8 cellular contexts compared by ENCODE assay signal in the genomic region with DNA sequence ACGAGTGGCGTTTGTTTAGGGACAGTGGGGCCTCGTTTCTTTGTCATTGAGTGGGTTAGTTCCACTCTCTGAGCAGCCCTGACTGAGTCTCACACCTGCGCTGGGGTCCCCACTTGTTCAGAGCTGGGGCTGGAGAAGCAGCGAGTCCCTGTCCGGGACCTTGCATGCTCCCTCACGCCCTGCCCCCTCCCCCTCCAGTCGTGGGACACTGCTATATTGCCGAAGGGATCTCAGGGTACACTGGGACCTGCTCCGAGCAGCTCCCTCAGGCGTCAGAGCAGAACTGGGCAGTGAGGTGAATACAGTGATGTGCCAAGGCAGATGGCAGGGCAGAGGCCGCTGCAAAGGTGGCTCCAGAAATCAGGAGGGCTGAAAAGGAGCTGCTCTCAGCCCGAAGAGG. TPM values are rescaled to one million over a fixed set of nuclear protein-coding genes. Genes with fewer than 3 reads are reported as not detected.
DNase-seq lines count a peak whose midpoint lies in the region; ATAC-seq, FAIRE-seq and TF ChIP-seq lines count a peak whose summit lies in the region.

No MANE protein-coding gene starts in this region.

- H3K36me3 Mint-ChIP-seq in activated CD4-positive, alpha-beta T cell treated with anti-CD3 and anti-CD28 coated beads for 36 hours (ENCODE audit: low read depth), result no peaks in the 10 kb centered on the region

- H3K36me3 ChIP-seq in bronchial epithelial cell (ENCODE audit: control insufficient read depth, insufficient read depth, low read length), result no peaks in the 10 kb centered on the region

- H3K27ac ChIP-seq in substantia nigra (ENCODE audit: low read depth, low read length, poor library complexity, severe bottlenecking), result peak overlapping the region; percentile 75

- H3K4me3 ChIP-seq in bronchial epithelial cell (ENCODE audit: low read depth, low read length), result no peak overlapping the region

- H3K27me3 ChIP-seq in bronchial epithelial cell (ENCODE audit: control insufficient read depth, insufficient read depth, low read length), result no peaks in the 10 kb centered on the region

- no peak overlapping the region for H3K4me3 Mint-ChIP-seq in activated CD4-positive, alpha-beta T cell treated with anti-CD3 and anti-CD28 coated beads for 36 hours

- no peak for DNase-seq in activated CD4-positive, alpha-beta T cell treated with anti-CD3 and anti-CD28 coated beads for 36 hours
- DNase-seq in activated CD4-positive, alpha-beta T cell treated with anti-CD3 and anti-CD28 coated beads, Interleukin-2, amount 50 U/mL, for 4 hours, result no peak
- DNase-seq in bronchial epithelial cell (ENCODE audit: low read depth), result no peak
- DNase-seq in substantia nigra (lab: John Stamatoyannopoulos, UW), result no peak
- DNase-seq in SKM-1 treated with dmso at 0.1 percent for 144 hours (lab: John Stamatoyannopoulos, UW; ENCODE audit: unreplicated experiment), result no peak
- DNase-seq in stimulated activated naive CD4-positive, alpha-beta T cell (lab: John Stamatoyannopoulos, UW), result no peak

- CTCF ChIA-PET in activated CD4-positive, alpha-beta T cell treated with anti-CD3 and anti-CD28 coated beads for 36 hours (lab: Charles Lee), result interaction anchor here (0.7 to 1.7 kb wide), 4 partner anchors 13 to 133 kb away, joined by 3 to 4 read pairs (median 3); no protein-coding TSS in a partner anchor

- FAIRE-seq in bronchial epithelial cell (lab: Jason Lieb, UNC), result peak; percentile 7

- H3K27me3 Mint-ChIP-seq in activated CD4-positive, alpha-beta T cell treated with anti-CD3 and anti-CD28 coated beads for 36 hours, result peaks cover 2% of the 10 kb centered on the region

- ATAC-seq in activated CD4-positive, alpha-beta T cell treated with anti-CD3 and anti-CD28 coated beads for 36 hours, result peak; percentile 9
- peak; percentile 20 for ATAC-seq in HG03097 (IDR thresholded peaks at IDR 0.05; ENCODE audit: low FRiP score, unreplicated experiment)
- no peak for ATAC-seq in HG03280 (IDR thresholded peaks at IDR 0.05; ENCODE audit: unreplicated experiment)

- H3K9me3 Mint-ChIP-seq in activated CD4-positive, alpha-beta T cell treated with anti-CD3 and anti-CD28 coated beads for 36 hours (ENCODE audit: low read depth), result no peaks in the 10 kb centered on the region

- H3K4me1 Mint-ChIP-seq in activated CD4-positive, alpha-beta T cell treated with anti-CD3 and anti-CD28 coated beads for 36 hours, result peaks cover 77% of the 10 kb centered on the region

- TF ChIP-seq CTCF in bronchial epithelial cell (IDR thresholded peaks at IDR 0.05; ENCODE audit: insufficient read depth, low read length, severe bottlenecking), result no peak

- intact Hi-C loops in activated CD4-positive, alpha-beta T cell treated with anti-CD3 and anti-CD28 coated beads for 36 hours (cut with DNase I, micrococcal nuclease), result loop anchor here in 1 of 2 experiments (1.0 to 2.0 kb wide), 2 partner anchors 60 to 80 kb away; a partner anchor contains a TSS

- peak overlapping the region; percentile 56 for H3K27ac Mint-ChIP-seq in activated CD4-positive, alpha-beta T cell treated with anti-CD3 and anti-CD28 coated beads for 36 hours

- POLR2A ChIA-PET in activated CD4-positive, alpha-beta T cell treated with anti-CD3 and anti-CD28 coated beads for 36 hours (lab: Charles Lee), result interaction anchor here (0.7 kb wide), 1 partner anchor 54 kb away, joined by 3 read pairs; no protein-coding TSS in a partner anchor

RNA-seq across cellular contexts. Expression of a gene that starts 59.9 kb away (rescaled TPM):
- 100 to 1,000 TPM; 147 to 212 TPM for total RNA-seq in activated CD4-positive, alpha-beta T cell treated with anti-CD3 and anti-CD28 coated beads for 36 hours
- total RNA-seq in bronchial epithelial cell, result 58.7 and 62.0 TPM in 2 replicates
